In the genomic region with DNA sequence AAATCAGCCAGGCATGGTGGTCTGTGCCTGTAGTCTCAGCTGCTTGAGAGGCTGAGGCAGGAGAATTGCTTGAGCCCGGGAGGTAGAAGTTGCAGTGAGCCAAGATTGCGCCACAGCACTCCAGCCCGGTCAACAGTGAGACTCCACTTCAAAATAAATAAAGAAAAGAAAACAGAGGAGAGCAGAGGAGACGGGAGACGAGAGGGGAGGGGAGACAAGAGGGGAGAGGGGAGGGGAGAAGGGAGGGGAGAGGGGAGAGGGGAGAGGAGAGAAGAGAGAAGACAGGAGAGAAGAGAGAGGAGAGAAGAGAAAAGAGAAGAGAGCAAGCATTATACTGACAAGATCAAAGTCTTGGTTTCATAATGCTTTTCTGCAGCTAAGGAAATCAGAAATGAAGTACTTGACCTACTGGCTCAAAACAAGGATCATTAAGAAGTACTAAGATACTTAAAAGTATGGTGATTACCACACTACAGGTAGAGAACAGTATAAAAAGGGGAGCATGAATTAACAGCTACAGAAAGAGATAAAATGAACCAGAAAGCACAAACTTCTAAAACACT, we compare ENCODE assay signal across 2 cellular contexts.
TF ChIP-seq lines count a peak whose summit lies in the region.

No MANE protein-coding gene starts in this region.

TF ChIP-seq in K562, 482 proteins besides CTCF, POLR2A, EP300 and RAD21:
- TF ChIP-seq TCF7 (IDR thresholded peaks at IDR 0.05; ENCODE audit: borderline replicate concordance) (no peak), CEBPB (tag; IDR thresholded peaks at IDR 0.05) (peak; percentile 51)

TF ChIP-seq in HepG2, 621 proteins besides CTCF, POLR2A, EP300 and RAD21 (continues in another document):
- TF ChIP-seq U2AF1 (optimal IDR thresholded peaks at IDR 0.05; ENCODE audit: low read depth, low read length) = no peak
- TF ChIP-seq, protein P1, sequence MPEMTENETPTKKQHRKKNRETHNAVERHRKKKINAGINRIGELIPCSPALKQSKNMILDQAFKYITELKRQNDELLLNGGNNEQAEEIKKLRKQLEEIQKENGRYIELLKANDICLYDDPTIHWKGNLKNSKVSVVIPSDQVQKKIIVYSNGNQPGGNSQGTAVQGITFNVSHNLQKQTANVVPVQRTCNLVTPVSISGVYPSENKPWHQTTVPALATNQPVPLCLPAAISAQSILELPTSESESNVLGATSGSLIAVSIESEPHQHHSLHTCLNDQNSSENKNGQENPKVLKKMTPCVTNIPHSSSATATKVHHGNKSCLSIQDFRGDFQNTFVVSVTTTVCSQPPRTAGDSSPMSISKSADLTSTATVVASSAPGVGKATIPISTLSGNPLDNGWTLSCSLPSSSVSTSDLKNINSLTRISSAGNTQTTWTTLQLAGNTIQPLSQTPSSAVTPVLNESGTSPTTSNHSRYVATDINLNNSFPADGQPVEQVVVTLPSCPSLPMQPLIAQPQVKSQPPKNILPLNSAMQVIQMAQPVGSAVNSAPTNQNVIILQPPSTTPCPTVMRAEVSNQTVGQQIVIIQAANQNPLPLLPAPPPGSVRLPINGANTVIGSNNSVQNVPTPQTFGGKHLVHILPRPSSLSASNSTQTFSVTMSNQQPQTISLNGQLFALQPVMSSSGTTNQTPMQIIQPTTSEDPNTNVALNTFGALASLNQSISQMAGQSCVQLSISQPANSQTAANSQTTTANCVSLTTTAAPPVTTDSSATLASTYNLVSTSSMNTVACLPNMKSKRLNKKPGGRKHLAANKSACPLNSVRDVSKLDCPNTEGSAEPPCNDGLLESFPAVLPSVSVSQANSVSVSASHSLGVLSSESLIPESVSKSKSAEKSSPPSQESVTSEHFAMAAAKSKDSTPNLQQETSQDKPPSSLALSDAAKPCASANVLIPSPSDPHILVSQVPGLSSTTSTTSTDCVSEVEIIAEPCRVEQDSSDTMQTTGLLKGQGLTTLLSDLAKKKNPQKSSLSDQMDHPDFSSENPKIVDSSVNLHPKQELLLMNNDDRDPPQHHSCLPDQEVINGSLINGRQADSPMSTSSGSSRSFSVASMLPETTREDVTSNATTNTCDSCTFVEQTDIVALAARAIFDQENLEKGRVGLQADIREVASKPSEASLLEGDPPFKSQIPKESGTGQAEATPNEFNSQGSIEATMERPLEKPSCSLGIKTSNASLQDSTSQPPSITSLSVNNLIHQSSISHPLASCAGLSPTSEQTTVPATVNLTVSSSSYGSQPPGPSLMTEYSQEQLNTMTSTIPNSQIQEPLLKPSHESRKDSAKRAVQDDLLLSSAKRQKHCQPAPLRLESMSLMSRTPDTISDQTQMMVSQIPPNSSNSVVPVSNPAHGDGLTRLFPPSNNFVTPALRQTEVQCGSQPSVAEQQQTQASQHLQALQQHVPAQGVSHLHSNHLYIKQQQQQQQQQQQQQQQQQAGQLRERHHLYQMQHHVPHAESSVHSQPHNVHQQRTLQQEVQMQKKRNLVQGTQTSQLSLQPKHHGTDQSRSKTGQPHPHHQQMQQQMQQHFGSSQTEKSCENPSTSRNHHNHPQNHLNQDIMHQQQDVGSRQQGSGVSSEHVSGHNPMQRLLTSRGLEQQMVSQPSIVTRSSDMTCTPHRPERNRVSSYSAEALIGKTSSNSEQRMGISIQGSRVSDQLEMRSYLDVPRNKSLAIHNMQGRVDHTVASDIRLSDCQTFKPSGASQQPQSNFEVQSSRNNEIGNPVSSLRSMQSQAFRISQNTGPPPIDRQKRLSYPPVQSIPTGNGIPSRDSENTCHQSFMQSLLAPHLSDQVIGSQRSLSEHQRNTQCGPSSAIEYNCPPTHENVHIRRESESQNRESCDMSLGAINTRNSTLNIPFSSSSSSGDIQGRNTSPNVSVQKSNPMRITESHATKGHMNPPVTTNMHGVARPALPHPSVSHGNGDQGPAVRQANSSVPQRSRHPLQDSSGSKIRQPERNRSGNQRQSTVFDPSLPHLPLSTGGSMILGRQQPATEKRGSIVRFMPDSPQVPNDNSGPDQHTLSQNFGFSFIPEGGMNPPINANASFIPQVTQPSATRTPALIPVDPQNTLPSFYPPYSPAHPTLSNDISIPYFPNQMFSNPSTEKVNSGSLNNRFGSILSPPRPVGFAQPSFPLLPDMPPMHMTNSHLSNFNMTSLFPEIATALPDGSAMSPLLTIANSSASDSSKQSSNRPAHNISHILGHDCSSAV (CRISPR knock-in tag; IDR thresholded peaks at IDR 0.05; ENCODE audit: borderline replicate concordance) = no peak
- TF ChIP-seq, protein P2, sequence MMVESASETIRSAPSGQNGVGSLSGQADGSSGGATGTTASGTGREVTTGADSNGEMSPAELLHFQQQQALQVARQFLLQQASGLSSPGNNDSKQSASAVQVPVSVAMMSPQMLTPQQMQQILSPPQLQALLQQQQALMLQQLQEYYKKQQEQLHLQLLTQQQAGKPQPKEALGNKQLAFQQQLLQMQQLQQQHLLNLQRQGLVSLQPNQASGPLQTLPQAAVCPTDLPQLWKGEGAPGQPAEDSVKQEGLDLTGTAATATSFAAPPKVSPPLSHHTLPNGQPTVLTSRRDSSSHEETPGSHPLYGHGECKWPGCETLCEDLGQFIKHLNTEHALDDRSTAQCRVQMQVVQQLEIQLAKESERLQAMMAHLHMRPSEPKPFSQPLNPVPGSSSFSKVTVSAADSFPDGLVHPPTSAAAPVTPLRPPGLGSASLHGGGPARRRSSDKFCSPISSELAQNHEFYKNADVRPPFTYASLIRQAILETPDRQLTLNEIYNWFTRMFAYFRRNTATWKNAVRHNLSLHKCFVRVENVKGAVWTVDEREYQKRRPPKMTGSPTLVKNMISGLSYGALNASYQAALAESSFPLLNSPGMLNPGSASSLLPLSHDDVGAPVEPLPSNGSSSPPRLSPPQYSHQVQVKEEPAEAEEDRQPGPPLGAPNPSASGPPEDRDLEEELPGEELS (CRISPR knock-in tag; IDR thresholded peaks at IDR 0.05) = no peak
- no peak for TF ChIP-seq TBX2 (CRISPR knock-in tag; IDR thresholded peaks at IDR 0.05; ENCODE audit: borderline replicate concordance)
- TF ChIP-seq HNRNPK (IDR thresholded peaks at IDR 0.05; ENCODE audit: low read depth, low read length, poor library complexity, severe bottlenecking) = peak; percentile 46
- TF ChIP-seq NPAS2 (CRISPR knock-in tag; IDR thresholded peaks at IDR 0.05; ENCODE audit: borderline replicate concordance) = no peak
- TF ChIP-seq, protein P3, sequence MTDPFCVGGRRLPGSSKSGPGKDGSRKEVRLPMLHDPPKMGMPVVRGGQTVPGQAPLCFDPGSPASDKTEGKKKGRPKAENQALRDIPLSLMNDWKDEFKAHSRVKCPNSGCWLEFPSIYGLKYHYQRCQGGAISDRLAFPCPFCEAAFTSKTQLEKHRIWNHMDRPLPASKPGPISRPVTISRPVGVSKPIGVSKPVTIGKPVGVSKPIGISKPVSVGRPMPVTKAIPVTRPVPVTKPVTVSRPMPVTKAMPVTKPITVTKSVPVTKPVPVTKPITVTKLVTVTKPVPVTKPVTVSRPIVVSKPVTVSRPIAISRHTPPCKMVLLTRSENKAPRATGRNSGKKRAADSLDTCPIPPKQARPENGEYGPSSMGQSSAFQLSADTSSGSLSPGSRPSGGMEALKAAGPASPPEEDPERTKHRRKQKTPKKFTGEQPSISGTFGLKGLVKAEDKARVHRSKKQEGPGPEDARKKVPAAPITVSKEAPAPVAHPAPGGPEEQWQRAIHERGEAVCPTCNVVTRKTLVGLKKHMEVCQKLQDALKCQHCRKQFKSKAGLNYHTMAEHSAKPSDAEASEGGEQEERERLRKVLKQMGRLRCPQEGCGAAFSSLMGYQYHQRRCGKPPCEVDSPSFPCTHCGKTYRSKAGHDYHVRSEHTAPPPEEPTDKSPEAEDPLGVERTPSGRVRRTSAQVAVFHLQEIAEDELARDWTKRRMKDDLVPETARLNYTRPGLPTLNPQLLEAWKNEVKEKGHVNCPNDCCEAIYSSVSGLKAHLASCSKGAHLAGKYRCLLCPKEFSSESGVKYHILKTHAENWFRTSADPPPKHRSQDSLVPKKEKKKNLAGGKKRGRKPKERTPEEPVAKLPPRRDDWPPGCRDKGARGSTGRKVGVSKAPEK (CRISPR knock-in tag; IDR thresholded peaks at IDR 0.05; ENCODE audit: borderline replicate concordance) = no peak
- TF ChIP-seq ZC3H13 (CRISPR knock-in tag; IDR thresholded peaks at IDR 0.05) = no peak
- TF ChIP-seq, protein P4, sequence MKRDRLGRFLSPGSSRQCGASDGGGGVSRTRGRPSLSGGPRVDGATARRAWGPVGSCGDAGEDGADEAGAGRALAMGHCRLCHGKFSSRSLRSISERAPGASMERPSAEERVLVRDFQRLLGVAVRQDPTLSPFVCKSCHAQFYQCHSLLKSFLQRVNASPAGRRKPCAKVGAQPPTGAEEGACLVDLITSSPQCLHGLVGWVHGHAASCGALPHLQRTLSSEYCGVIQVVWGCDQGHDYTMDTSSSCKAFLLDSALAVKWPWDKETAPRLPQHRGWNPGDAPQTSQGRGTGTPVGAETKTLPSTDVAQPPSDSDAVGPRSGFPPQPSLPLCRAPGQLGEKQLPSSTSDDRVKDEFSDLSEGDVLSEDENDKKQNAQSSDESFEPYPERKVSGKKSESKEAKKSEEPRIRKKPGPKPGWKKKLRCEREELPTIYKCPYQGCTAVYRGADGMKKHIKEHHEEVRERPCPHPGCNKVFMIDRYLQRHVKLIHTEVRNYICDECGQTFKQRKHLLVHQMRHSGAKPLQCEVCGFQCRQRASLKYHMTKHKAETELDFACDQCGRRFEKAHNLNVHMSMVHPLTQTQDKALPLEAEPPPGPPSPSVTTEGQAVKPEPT (CRISPR knock-in tag; IDR thresholded peaks at IDR 0.05; ENCODE audit: low read depth) = no peak
- TF ChIP-seq, protein P5, sequence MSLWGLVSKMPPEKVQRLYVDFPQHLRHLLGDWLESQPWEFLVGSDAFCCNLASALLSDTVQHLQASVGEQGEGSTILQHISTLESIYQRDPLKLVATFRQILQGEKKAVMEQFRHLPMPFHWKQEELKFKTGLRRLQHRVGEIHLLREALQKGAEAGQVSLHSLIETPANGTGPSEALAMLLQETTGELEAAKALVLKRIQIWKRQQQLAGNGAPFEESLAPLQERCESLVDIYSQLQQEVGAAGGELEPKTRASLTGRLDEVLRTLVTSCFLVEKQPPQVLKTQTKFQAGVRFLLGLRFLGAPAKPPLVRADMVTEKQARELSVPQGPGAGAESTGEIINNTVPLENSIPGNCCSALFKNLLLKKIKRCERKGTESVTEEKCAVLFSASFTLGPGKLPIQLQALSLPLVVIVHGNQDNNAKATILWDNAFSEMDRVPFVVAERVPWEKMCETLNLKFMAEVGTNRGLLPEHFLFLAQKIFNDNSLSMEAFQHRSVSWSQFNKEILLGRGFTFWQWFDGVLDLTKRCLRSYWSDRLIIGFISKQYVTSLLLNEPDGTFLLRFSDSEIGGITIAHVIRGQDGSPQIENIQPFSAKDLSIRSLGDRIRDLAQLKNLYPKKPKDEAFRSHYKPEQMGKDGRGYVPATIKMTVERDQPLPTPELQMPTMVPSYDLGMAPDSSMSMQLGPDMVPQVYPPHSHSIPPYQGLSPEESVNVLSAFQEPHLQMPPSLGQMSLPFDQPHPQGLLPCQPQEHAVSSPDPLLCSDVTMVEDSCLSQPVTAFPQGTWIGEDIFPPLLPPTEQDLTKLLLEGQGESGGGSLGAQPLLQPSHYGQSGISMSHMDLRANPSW (CRISPR knock-in tag; IDR thresholded peaks at IDR 0.05; ENCODE audit: borderline replicate concordance) = no peak
- no peak for TF ChIP-seq ZNF614 (CRISPR knock-in tag; IDR thresholded peaks at IDR 0.05; ENCODE audit: borderline replicate concordance)
- TF ChIP-seq ZNF644 (CRISPR knock-in tag; IDR thresholded peaks at IDR 0.05; ENCODE audit: low read depth) = 0 out of 2 replicates have a peak, but pooled peaks have one; percentile 10
- TF ChIP-seq RARA (CRISPR knock-in tag; IDR thresholded peaks at IDR 0.05) = no peak
- TF ChIP-seq MIXL1 (CRISPR knock-in tag; IDR thresholded peaks at IDR 0.05) = no peak
- TF ChIP-seq, protein P6, sequence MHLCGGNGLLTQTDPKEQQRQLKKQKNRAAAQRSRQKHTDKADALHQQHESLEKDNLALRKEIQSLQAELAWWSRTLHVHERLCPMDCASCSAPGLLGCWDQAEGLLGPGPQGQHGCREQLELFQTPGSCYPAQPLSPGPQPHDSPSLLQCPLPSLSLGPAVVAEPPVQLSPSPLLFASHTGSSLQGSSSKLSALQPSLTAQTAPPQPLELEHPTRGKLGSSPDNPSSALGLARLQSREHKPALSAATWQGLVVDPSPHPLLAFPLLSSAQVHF (CRISPR knock-in tag; IDR thresholded peaks at IDR 0.05) = no peak
- no peak for TF ChIP-seq SETDB1 (CRISPR knock-in tag; IDR thresholded peaks at IDR 0.05; ENCODE audit: borderline replicate concordance)
- TF ChIP-seq ZNF569 (CRISPR knock-in tag; IDR thresholded peaks at IDR 0.05; ENCODE audit: borderline replicate concordance) = no peak
- TF ChIP-seq, protein P7, sequence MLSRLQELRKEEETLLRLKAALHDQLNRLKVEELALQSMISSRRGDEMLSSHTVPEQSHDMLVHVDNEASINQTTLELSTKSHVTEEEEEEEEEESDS (CRISPR knock-in tag; IDR thresholded peaks at IDR 0.05; ENCODE audit: borderline replicate concordance) = no peak
- no peak for TF ChIP-seq ZNF891 (CRISPR knock-in tag; IDR thresholded peaks at IDR 0.05)
- TF ChIP-seq GATAD2A (CRISPR knock-in tag; IDR thresholded peaks at IDR 0.05) = peak; percentile 59; the same call in 1 of the 2 replicates
- TF ChIP-seq ZNF605 (CRISPR knock-in tag; IDR thresholded peaks at IDR 0.05) = no peak
- TF ChIP-seq FOXK1 (CRISPR knock-in tag; IDR thresholded peaks at IDR 0.05; ENCODE audit: borderline replicate concordance, low read depth) = 0 out of 2 replicates have a peak, but pooled peaks have one; percentile 43
- TF ChIP-seq, protein P8, sequence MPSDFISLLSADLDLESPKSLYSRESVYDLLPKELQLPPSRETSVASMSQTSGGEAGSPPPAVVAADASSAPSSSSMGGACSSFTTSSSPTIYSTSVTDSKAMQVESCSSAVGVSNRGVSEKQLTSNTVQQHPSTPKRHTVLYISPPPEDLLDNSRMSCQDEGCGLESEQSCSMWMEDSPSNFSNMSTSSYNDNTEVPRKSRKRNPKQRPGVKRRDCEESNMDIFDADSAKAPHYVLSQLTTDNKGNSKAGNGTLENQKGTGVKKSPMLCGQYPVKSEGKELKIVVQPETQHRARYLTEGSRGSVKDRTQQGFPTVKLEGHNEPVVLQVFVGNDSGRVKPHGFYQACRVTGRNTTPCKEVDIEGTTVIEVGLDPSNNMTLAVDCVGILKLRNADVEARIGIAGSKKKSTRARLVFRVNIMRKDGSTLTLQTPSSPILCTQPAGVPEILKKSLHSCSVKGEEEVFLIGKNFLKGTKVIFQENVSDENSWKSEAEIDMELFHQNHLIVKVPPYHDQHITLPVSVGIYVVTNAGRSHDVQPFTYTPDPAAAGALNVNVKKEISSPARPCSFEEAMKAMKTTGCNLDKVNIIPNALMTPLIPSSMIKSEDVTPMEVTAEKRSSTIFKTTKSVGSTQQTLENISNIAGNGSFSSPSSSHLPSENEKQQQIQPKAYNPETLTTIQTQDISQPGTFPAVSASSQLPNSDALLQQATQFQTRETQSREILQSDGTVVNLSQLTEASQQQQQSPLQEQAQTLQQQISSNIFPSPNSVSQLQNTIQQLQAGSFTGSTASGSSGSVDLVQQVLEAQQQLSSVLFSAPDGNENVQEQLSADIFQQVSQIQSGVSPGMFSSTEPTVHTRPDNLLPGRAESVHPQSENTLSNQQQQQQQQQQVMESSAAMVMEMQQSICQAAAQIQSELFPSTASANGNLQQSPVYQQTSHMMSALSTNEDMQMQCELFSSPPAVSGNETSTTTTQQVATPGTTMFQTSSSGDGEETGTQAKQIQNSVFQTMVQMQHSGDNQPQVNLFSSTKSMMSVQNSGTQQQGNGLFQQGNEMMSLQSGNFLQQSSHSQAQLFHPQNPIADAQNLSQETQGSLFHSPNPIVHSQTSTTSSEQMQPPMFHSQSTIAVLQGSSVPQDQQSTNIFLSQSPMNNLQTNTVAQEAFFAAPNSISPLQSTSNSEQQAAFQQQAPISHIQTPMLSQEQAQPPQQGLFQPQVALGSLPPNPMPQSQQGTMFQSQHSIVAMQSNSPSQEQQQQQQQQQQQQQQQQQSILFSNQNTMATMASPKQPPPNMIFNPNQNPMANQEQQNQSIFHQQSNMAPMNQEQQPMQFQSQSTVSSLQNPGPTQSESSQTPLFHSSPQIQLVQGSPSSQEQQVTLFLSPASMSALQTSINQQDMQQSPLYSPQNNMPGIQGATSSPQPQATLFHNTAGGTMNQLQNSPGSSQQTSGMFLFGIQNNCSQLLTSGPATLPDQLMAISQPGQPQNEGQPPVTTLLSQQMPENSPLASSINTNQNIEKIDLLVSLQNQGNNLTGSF (CRISPR knock-in tag; IDR thresholded peaks at IDR 0.05) = no peak
